ENCODE assay signal across 1 cellular context in genomic region chr16:28491080-28491969, GRCh38.
A peak's percentile ranks its signal among the peaks of the same experiment; 100 is the strongest.
TF ChIP-seq lines count a peak whose summit lies in the region.

No MANE protein-coding gene starts in this region.

TF ChIP-seq in HepG2, 621 proteins besides CTCF, POLR2A, EP300 and RAD21 (continued from another document and continues in another):
- TF ChIP-seq ATF5 (CRISPR knock-in tag; IDR thresholded peaks at IDR 0.05; ENCODE audit: low read depth) = no peak
- no peak for TF ChIP-seq ZBTB49 (CRISPR knock-in tag; IDR thresholded peaks at IDR 0.05; ENCODE audit: borderline replicate concordance)
- TF ChIP-seq TFDP1 (CRISPR knock-in tag; IDR thresholded peaks at IDR 0.05; ENCODE audit: borderline replicate concordance) = no peak; the same call in 1 of the 2 replicates
- TF ChIP-seq RXRB (CRISPR knock-in tag; IDR thresholded peaks at IDR 0.05; ENCODE audit: borderline replicate concordance) = no peak
- no peak for TF ChIP-seq DNMT1 (CRISPR knock-in tag; IDR thresholded peaks at IDR 0.05)
- no peak for TF ChIP-seq SATB2 (CRISPR knock-in tag; IDR thresholded peaks at IDR 0.05)
- no peak for TF ChIP-seq BRCA1 (CRISPR knock-in tag; IDR thresholded peaks at IDR 0.05)
- TF ChIP-seq ZNF280D (CRISPR knock-in tag; IDR thresholded peaks at IDR 0.05) = no peak
- TF ChIP-seq ZNF839 (CRISPR knock-in tag; IDR thresholded peaks at IDR 0.05; ENCODE audit: borderline replicate concordance) = peak; percentile 41
- TF ChIP-seq FOXP1 (IDR thresholded peaks at IDR 0.05) = no peak
- TF ChIP-seq FOXP1 (CRISPR knock-in tag; IDR thresholded peaks at IDR 0.05) = peak; percentile 17; the same call in 1 of the 2 replicates
- no peak for TF ChIP-seq TCF12 (IDR thresholded peaks at IDR 0.05)
- TF ChIP-seq TCF12 (CRISPR knock-in tag; IDR thresholded peaks at IDR 0.05) = no peak
- TF ChIP-seq FOXA3 (CRISPR knock-in tag; IDR thresholded peaks at IDR 0.05) = peak; percentile 26; the same call in 1 of the 2 replicates
- no peak for TF ChIP-seq ZNF207 (IDR thresholded peaks at IDR 0.05; ENCODE audit: borderline replicate concordance)
- TF ChIP-seq ZNF530 (CRISPR knock-in tag; IDR thresholded peaks at IDR 0.05; ENCODE audit: low read depth) = no peak
- no peak for TF ChIP-seq RFXANK (CRISPR knock-in tag; IDR thresholded peaks at IDR 0.05)
- no peak for TF ChIP-seq ZNF775 (CRISPR knock-in tag; IDR thresholded peaks at IDR 0.05; ENCODE audit: borderline replicate concordance)
- TF ChIP-seq NPAS2 (CRISPR knock-in tag; IDR thresholded peaks at IDR 0.05; ENCODE audit: borderline replicate concordance) = no peak
- TF ChIP-seq JARID2 (CRISPR knock-in tag; IDR thresholded peaks at IDR 0.05; ENCODE audit: insufficient replicate concordance) = peak; percentile 65
- TF ChIP-seq ARNT (IDR thresholded peaks at IDR 0.05) = no peak
- no peak for TF ChIP-seq MLLT10 (CRISPR knock-in tag; IDR thresholded peaks at IDR 0.05)
- no peak for TF ChIP-seq ZNF644 (CRISPR knock-in tag; IDR thresholded peaks at IDR 0.05; ENCODE audit: low read depth)
- no peak for TF ChIP-seq IKZF4 (CRISPR knock-in tag; IDR thresholded peaks at IDR 0.05; ENCODE audit: borderline replicate concordance, low read depth, not compliant biosample characterization)
- TF ChIP-seq GATA4 (IDR thresholded peaks at IDR 0.05; ENCODE audit: borderline replicate concordance, low read depth) = no peak
- TF ChIP-seq ZNF33B (CRISPR knock-in tag; IDR thresholded peaks at IDR 0.05) = no peak
- no peak for TF ChIP-seq KAT7 (CRISPR knock-in tag; IDR thresholded peaks at IDR 0.05; ENCODE audit: borderline replicate concordance)
- TF ChIP-seq SSRP1 (CRISPR knock-in tag; IDR thresholded peaks at IDR 0.05) = no peak
- TF ChIP-seq HMGXB3 (CRISPR knock-in tag; IDR thresholded peaks at IDR 0.05; ENCODE audit: borderline replicate concordance) = no peak
- TF ChIP-seq NFE2 (CRISPR knock-in tag; IDR thresholded peaks at IDR 0.05) = no peak
- TF ChIP-seq HOXA3 (CRISPR knock-in tag; IDR thresholded peaks at IDR 0.05) = no peak; the same call in 1 of the 2 replicates
- no peak for TF ChIP-seq ARID4A (CRISPR knock-in tag; IDR thresholded peaks at IDR 0.05; ENCODE audit: borderline replicate concordance)
- TF ChIP-seq ZNF552 (CRISPR knock-in tag; IDR thresholded peaks at IDR 0.05; ENCODE audit: borderline replicate concordance) = peak; percentile 25; the same call in 1 of the 2 replicates
- no peak for TF ChIP-seq FIP1L1 (IDR thresholded peaks at IDR 0.05; ENCODE audit: borderline replicate concordance, insufficient read depth, low read depth, low read length)
- TF ChIP-seq MAFG (CRISPR knock-in tag; IDR thresholded peaks at IDR 0.05) = no peak
- no peak for TF ChIP-seq ZKSCAN5 (CRISPR knock-in tag; IDR thresholded peaks at IDR 0.05)
- TF ChIP-seq KDM6A (CRISPR knock-in tag; IDR thresholded peaks at IDR 0.05; ENCODE audit: low read depth) = no peak
- peak; percentile 65 for TF ChIP-seq UBTF (CRISPR knock-in tag; IDR thresholded peaks at IDR 0.05)
- TF ChIP-seq MEF2D (CRISPR knock-in tag; IDR thresholded peaks at IDR 0.05) = no peak
- no peak for TF ChIP-seq POLR2AphosphoS5 (IDR thresholded peaks at IDR 0.05; ENCODE audit: low read depth, low read length)
- no peak for TF ChIP-seq KDM4B (CRISPR knock-in tag; IDR thresholded peaks at IDR 0.05)
- TF ChIP-seq HBP1 (CRISPR knock-in tag; IDR thresholded peaks at IDR 0.05; ENCODE audit: low read depth) = no peak
- peak; percentile 93 for TF ChIP-seq HES4 (CRISPR knock-in tag; IDR thresholded peaks at IDR 0.05; ENCODE audit: borderline replicate concordance)
- no peak for TF ChIP-seq ZNF143 (CRISPR knock-in tag; IDR thresholded peaks at IDR 0.05)
- TF ChIP-seq SMAD3 (CRISPR knock-in tag; IDR thresholded peaks at IDR 0.05) = 0 out of 2 replicates have a peak, but pooled peaks have one; percentile 37
- TF ChIP-seq ZNF850 (CRISPR knock-in tag; conservative IDR thresholded peaks at IDR 0.05) = no peak
- TF ChIP-seq ZNF329 (CRISPR knock-in tag; IDR thresholded peaks at IDR 0.05; ENCODE audit: low read depth) = no peak
- no peak for TF ChIP-seq ZFP36 (IDR thresholded peaks at IDR 0.05; ENCODE audit: borderline replicate concordance, low read depth, low read length, partially characterized antibody)
- no peak for TF ChIP-seq ZNF547 (CRISPR knock-in tag; IDR thresholded peaks at IDR 0.05)
- no peak for TF ChIP-seq BHLHE40 (IDR thresholded peaks at IDR 0.05; ENCODE audit: low read length)
